ENCODE assay signal across 8 cellular contexts in the genomic region with DNA sequence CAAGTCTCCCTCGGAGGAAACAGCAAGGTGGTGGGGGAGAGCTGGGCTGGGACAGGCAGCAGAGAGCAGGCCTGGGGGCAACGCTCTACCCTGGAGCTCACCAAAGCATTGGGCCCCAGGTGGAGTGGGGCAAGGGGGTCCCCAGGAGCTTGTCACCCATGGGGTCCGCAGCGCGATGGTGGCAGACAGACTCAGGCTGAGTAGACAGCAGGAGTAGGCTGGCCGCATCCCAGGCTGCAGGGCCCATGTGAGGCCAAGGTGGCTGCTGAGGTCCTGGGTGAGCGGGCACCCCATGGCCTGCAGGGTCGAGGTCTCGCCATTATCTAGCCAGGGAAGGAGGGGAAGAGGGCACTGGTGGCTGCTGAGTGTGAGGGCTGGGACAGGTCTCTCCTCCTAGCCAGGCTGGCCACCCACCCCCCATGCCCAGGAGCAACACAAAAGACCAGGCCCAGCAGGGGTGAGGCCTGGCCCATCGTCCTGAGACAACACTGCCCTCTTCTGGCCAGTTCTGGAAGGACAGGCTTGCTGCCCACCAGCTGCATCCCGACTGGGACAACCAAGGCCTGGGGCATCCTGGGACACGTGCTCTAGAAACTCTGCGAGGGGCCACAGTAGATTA. TPM values are rescaled to one million over a fixed set of nuclear protein-coding genes. Genes with fewer than 3 reads are reported as not detected.
DNase-seq lines count a peak whose midpoint lies in the region; TF ChIP-seq lines count a peak whose summit lies in the region.

No MANE protein-coding gene starts in this region.

- DNase-seq in NCI-H2171 treated with DMSO at 0.1 percent for 48 hours (lab: John Stamatoyannopoulos, UW) (peak; percentile 41), NCI-H2171 (lab: John Stamatoyannopoulos, UW) (no peak), NCI-H128 (lab: John Stamatoyannopoulos, UW; ENCODE audit: unreplicated experiment) (peak; percentile 26), T47D (ENCODE audit: low read depth in 1 of 2, low spot score in 1 of 2) (peak; percentile 57 to 77), islet precursor cell (peak; percentile 90), mesenteric fat pad (ENCODE audit: low spot score) (no peak)
- DNase-seq in stimulated activated CD4-positive, alpha-beta T cell treated with anti-CD3 and anti-CD28 coated beads, Interleukin-2, amount 100 ng/mL, for 48 hours, result peak; percentile 86

- peak; percentile 95 for TF ChIP-seq CTCF in VCaP (conservative IDR thresholded peaks at IDR 0.05)

- no peak overlapping the region for H3K27ac ChIP-seq in VCaP

- in situ Hi-C loops in T47D (cut with HindIII; ENCODE audit: low pct_unique_long_range_greater_than_20kb, low sequenced_read_pairs), result no loop called here

RNA-seq across cellular contexts. Expression of a gene that starts 33.1 kb away (rescaled TPM):
- total RNA-seq in mesenteric fat pad, result 33.0 TPM

Comparison
In these comparisons a context has a peak if more than half of its experiments do, and no peak if none do; other contexts are left out.
1. DNase-seq: peak in NCI-H2171 treated with DMSO at 0.1 percent for 48 hours (single experiment), NCI-H128 (single experiment), T47D (2 of 2), islet precursor cell (single experiment) and stimulated activated CD4-positive, alpha-beta T cell treated with anti-CD3 and anti-CD28 coated beads, Interleukin-2, amount 100 ng/mL, for 48 hours (2 of 2); none in NCI-H2171 (single experiment) and mesenteric fat pad (single experiment).